ENCODE assay signal across 9 cellular contexts in genomic region chr4:63269156-63269555, GRCh38.
"Had no signal": no experiment of that assay in that cellular context is flagged by ENCODE, and none has a peak within 500 bp of the region (broad histone marks: within the 10 kb centered on the region; RNA-seq: fewer than 3 reads in every experiment).

No MANE protein-coding gene starts in this region.

- H3K4me3 ChIP-seq: GM23248, GM23338, HAP-1 had no signal

- ATAC-seq: GM23338, HCT116 had no signal

- H3K9me3 ChIP-seq: HAP-1 had no signal

- DNase-seq: GM23248, GOT3, H7, H9, HCEC 1CT, HFFc6 had no signal

- H3K4me1 ChIP-seq: HAP-1 had no signal

- H3K36me3 ChIP-seq: HAP-1 had no signal

- H3K27ac ChIP-seq: GM23248 had no signal
